In genomic region chr2:137838255-137839092, GRCh38 we compare ENCODE assay signal across 9 cellular contexts.
DNase-seq lines count a peak whose midpoint lies in the region; ATAC-seq and TF ChIP-seq lines count a peak whose summit lies in the region.
"Had no signal": no experiment of that assay in that cellular context is flagged by ENCODE, and none has a peak within 500 bp of the region (broad histone marks: within the 10 kb centered on the region; RNA-seq: fewer than 3 reads in every experiment).

No MANE protein-coding gene starts in this region.

- H3K4me1 Mint-ChIP-seq in activated CD4-positive, alpha-beta T cell treated with anti-CD3 and anti-CD28 coated beads for 36 hours = no peaks in the 10 kb centered on the region
- H3K4me1 Mint-ChIP-seq: T-cell had no signal

- H3K4me3 Mint-ChIP-seq in activated CD4-positive, alpha-beta T cell treated with anti-CD3 and anti-CD28 coated beads for 36 hours = no peak overlapping the region
- H3K4me3 Mint-ChIP-seq: T-cell had no signal

- in situ Hi-C loops in KBM-7 (cut with MboI; ENCODE audit: low pct_unique_long_range_greater_than_20kb, low sequenced_read_pairs) = no loop called here

- intact Hi-C loops in activated CD4-positive, alpha-beta T cell treated with anti-CD3 and anti-CD28 coated beads for 36 hours (cut with DNase I, micrococcal nuclease) = loop anchor here (1.0 to 10.0 kb wide), 9 partner anchors 194 to 1925 kb away; no protein-coding TSS in a partner anchor

- no peak overlapping the region for H3K27ac Mint-ChIP-seq in activated CD4-positive, alpha-beta T cell treated with anti-CD3 and anti-CD28 coated beads for 36 hours
- H3K27ac Mint-ChIP-seq: T-cell had no signal

- H3K36me3 Mint-ChIP-seq in activated CD4-positive, alpha-beta T cell treated with anti-CD3 and anti-CD28 coated beads for 36 hours (ENCODE audit: low read depth) = no peaks in the 10 kb centered on the region
- H3K36me3 Mint-ChIP-seq: T-cell had no signal

- DNase-seq in DMS153 (lab: John Stamatoyannopoulos, UW) (peak; percentile 7), KBM-7 (peak; percentile 63), Peyer's patch (no peak), non-pigmented ciliary epithelial cell (ENCODE audit: low read depth) (peak; percentile 13), omental fat pad (ENCODE audit: low spot score) (no peak)
- no peak for DNase-seq in activated CD4-positive, alpha-beta T cell treated with anti-CD3 and anti-CD28 coated beads for 36 hours

- H3K9me3 ChIP-seq in Peyer's patch = no peaks in the 10 kb centered on the region

- no peaks in the 10 kb centered on the region for H3K36me3 ChIP-seq in Peyer's patch

- H3K27ac ChIP-seq in Peyer's patch = no peak overlapping the region

- POLR2A ChIA-PET in activated CD4-positive, alpha-beta T cell treated with anti-CD3 and anti-CD28 coated beads for 36 hours (lab: Charles Lee) = no interaction called here

- TF ChIP-seq CTCF in Peyer's patch (IDR thresholded peaks at IDR 0.05) = peak in 5 of 6 experiments; percentile 12 to 75 (median 72)
- TF ChIP-seq CTCF in omental fat pad (IDR thresholded peaks at IDR 0.05) = no peak

- H3K27me3 ChIP-seq in Peyer's patch = no peaks in the 10 kb centered on the region

- H3K27me3 Mint-ChIP-seq in activated CD4-positive, alpha-beta T cell treated with anti-CD3 and anti-CD28 coated beads for 36 hours = peaks cover 6% of the 10 kb centered on the region

- no peaks in the 10 kb centered on the region for H3K4me1 ChIP-seq in Peyer's patch

- TF ChIP-seq POLR2A in Peyer's patch (IDR thresholded peaks at IDR 0.05) = no peak

- no peak overlapping the region for H3K4me3 ChIP-seq in Peyer's patch

- no peaks in the 10 kb centered on the region for H3K9me3 Mint-ChIP-seq in activated CD4-positive, alpha-beta T cell treated with anti-CD3 and anti-CD28 coated beads for 36 hours (ENCODE audit: low read depth)
- H3K9me3 Mint-ChIP-seq: T-cell had no signal

- ATAC-seq in GM21381 (IDR thresholded peaks at IDR 0.05; ENCODE audit: unreplicated experiment) (peak; percentile 68), esophagus mucosa (peak; percentile 64), omental fat pad (ENCODE audit: low FRiP score) (no peak)
- no peak for ATAC-seq in activated CD4-positive, alpha-beta T cell treated with anti-CD3 and anti-CD28 coated beads for 36 hours

- CTCF ChIA-PET in activated CD4-positive, alpha-beta T cell treated with anti-CD3 and anti-CD28 coated beads for 36 hours (lab: Charles Lee) = interaction anchor here (0.6 to 2.6 kb wide), 13 partner anchors 10 to 1414 kb away, joined by 3 to 11 read pairs (median 3); no protein-coding TSS in a partner anchor

Comparison
In these comparisons a context has a peak if more than half of its experiments do, and no peak if none do; other contexts are left out.
1. DNase-seq: peak in DMS153 (single experiment), KBM-7 (single experiment) and non-pigmented ciliary epithelial cell (single experiment); none in Peyer's patch (0 of 3), omental fat pad (single experiment) and activated CD4-positive, alpha-beta T cell treated with anti-CD3 and anti-CD28 coated beads for 36 hours (single experiment).
2. ATAC-seq: peak in GM21381 (single experiment) and esophagus mucosa (single experiment); none in omental fat pad (single experiment) and activated CD4-positive, alpha-beta T cell treated with anti-CD3 and anti-CD28 coated beads for 36 hours (single experiment).
3. CTCF ChIP-seq: peak in Peyer's patch (5 of 6); none in omental fat pad (0 of 3).